16 cellular contexts compared by ENCODE assay signal in genomic region chr10:105188737-105189463, GRCh38.
A peak's percentile ranks its signal among the peaks of the same experiment; 100 is the strongest.
DNase-seq lines count a peak whose midpoint lies in the region; FAIRE-seq lines count a peak whose summit lies in the region.
"Had no signal": no experiment of that assay in that cellular context is flagged by ENCODE, and none has a peak within 500 bp of the region (broad histone marks: within the 10 kb centered on the region; RNA-seq: fewer than 3 reads in every experiment).

No MANE protein-coding gene starts in this region.

- H3K27me3 ChIP-seq in neuronal stem cell (ENCODE audit: control insufficient read depth in 3 of 3, insufficient read depth in 3 of 3, low read depth in 1 of 3, low read length in 3 of 3), result no peaks in the 10 kb centered on the region
- H3K27me3 ChIP-seq: body of pancreas, SJSA1 had no signal

- H2AK5ac ChIP-seq in neuronal stem cell (ENCODE audit: low read depth, low read length), result no peak overlapping the region

- H3K23ac ChIP-seq in neuronal stem cell (ENCODE audit: low read depth, low read length, poor library complexity), result no peak overlapping the region

- no peak overlapping the region for H4K91ac ChIP-seq in neuronal stem cell (ENCODE audit: low read depth, low read length, poor library complexity)

- no peak overlapping the region for H2BK5ac ChIP-seq in neuronal stem cell (ENCODE audit: low read length)

- H3K9ac ChIP-seq in neuronal stem cell (ENCODE audit: low read depth, low read length, poor library complexity), result no peak overlapping the region

- no CpG with 5 or more reads among the region's 6 CpGs for WGBS in neuronal stem cell (ENCODE audit: extremely low coverage in 2 of 2, insufficient read length in 2 of 2, insufficient replicate concordance in 1 of 2), 2 donors

- H3K9me3 ChIP-seq in neuronal stem cell (replicated peaks in 1 of 2; ENCODE audit: control insufficient read depth in 2 of 2, insufficient read depth in 1 of 2, low read depth in 1 of 2, low read length in 2 of 2), result no peaks in the 10 kb centered on the region
- H3K9me3 ChIP-seq: body of pancreas, SJSA1, thoracic aorta had no signal

- H4K8ac ChIP-seq in neuronal stem cell (ENCODE audit: low read depth, low read length), result no peak overlapping the region

- no peaks in the 10 kb centered on the region for H3K79me1 ChIP-seq in neuronal stem cell (ENCODE audit: low read depth, low read length)

- no peak overlapping the region for H3K14ac ChIP-seq in neuronal stem cell (ENCODE audit: low read length)

- no peaks in the 10 kb centered on the region for H3K4me1 ChIP-seq in neuronal stem cell (ENCODE audit: control insufficient read depth in 2 of 2, insufficient read depth in 1 of 2, low read depth in 1 of 2, low read length in 2 of 2)
- H3K4me1 ChIP-seq: body of pancreas, SJSA1 had no signal

- H3K18ac ChIP-seq in neuronal stem cell (ENCODE audit: low read length), result no peak overlapping the region

- peak; percentile 97 for FAIRE-seq in RCC 7860 (lab: Jason Lieb, UNC)
- FAIRE-seq: frontal cortex had no signal

- no peak overlapping the region for H2BK15ac ChIP-seq in neuronal stem cell (ENCODE audit: low read length)

- no peak overlapping the region for H2BK12ac ChIP-seq in neuronal stem cell (ENCODE audit: low read length)

- H3K27ac ChIP-seq in epithelial cell of prostate (no peak overlapping the region), neuronal stem cell (replicated peaks; ENCODE audit: low read length) (no peak overlapping the region)
- H3K27ac ChIP-seq: body of pancreas, SJSA1, thoracic aorta had no signal

- H3K4me3 ChIP-seq in neuronal stem cell (ENCODE audit: low read length in 2 of 2), result no peak overlapping the region
- H3K4me3 ChIP-seq: body of pancreas, SJSA1, thoracic aorta had no signal

- DNase-seq in EH (ENCODE audit: low read depth), result peak; percentile 25
- DNase-seq in RCC 7860 (ENCODE audit: low spot score), result peak; percentile 91
- peak; percentile 5 for DNase-seq in epithelial cell of prostate (ENCODE audit: low read depth, low spot score)
- DNase-seq in myocyte (ENCODE audit: low read depth), result peak; percentile 6
- DNase-seq in SKM-1 treated with dmso at 0.1 percent for 144 hours (lab: John Stamatoyannopoulos, UW; ENCODE audit: unreplicated experiment), result no peak
- DNase-seq in activated CD4-positive, alpha-beta T cell treated with anti-CD3 and anti-CD28 coated beads, Interleukin-2, amount 50 U/mL, for 1 hour, result no peak
- no peak for DNase-seq in effector CD4-positive, alpha-beta T cell
- no peak for DNase-seq in neuronal stem cell (ENCODE audit: low spot score)
- DNase-seq: activated effector memory CD4-positive, alpha-beta T cell treated with anti-CD3 and anti-CD28 coated beads, Interleukin-2, amount 50 U/mL, for 16 hours; body of pancreas; CD4-positive, alpha-beta T cell; naive thymus-derived CD4-positive, alpha-beta T cell; stimulated activated CD4-positive, alpha-beta T cell treated with anti-CD3 and anti-CD28 coated beads, Interleukin-2, amount 100 ng/mL, for 24 hours had no signal

- H3K4me2 ChIP-seq in neuronal stem cell (ENCODE audit: insufficient read depth, low read length, poor library complexity, severe bottlenecking), result no peak overlapping the region

- no peaks in the 10 kb centered on the region for H3K36me3 ChIP-seq in neuronal stem cell (replicated peaks in 1 of 2; ENCODE audit: control insufficient read depth in 2 of 2, insufficient read depth in 2 of 2, low read length in 2 of 2)
- H3K36me3 ChIP-seq: SJSA1, thoracic aorta had no signal

- no peak overlapping the region for H2AFZ ChIP-seq in neuronal stem cell (ENCODE audit: low read length)

- no peak overlapping the region for H2BK120ac ChIP-seq in neuronal stem cell (ENCODE audit: low read depth, low read length)

- H3K4ac ChIP-seq in neuronal stem cell (ENCODE audit: low read length), result no peak overlapping the region

Comparison
In these comparisons a context has a peak if more than half of its experiments do, and no peak if none do; other contexts are left out.
1. DNase-seq: peak in EH (single experiment), RCC 7860 (single experiment), epithelial cell of prostate (single experiment) and myocyte (single experiment); none in SKM-1 treated with dmso at 0.1 percent for 144 hours (single experiment), activated CD4-positive, alpha-beta T cell treated with anti-CD3 and anti-CD28 coated beads, Interleukin-2, amount 50 U/mL, for 1 hour (single experiment), effector CD4-positive, alpha-beta T cell (single experiment) and neuronal stem cell (single experiment).